ENCODE assay signal across 1 cellular context in the genomic region with DNA sequence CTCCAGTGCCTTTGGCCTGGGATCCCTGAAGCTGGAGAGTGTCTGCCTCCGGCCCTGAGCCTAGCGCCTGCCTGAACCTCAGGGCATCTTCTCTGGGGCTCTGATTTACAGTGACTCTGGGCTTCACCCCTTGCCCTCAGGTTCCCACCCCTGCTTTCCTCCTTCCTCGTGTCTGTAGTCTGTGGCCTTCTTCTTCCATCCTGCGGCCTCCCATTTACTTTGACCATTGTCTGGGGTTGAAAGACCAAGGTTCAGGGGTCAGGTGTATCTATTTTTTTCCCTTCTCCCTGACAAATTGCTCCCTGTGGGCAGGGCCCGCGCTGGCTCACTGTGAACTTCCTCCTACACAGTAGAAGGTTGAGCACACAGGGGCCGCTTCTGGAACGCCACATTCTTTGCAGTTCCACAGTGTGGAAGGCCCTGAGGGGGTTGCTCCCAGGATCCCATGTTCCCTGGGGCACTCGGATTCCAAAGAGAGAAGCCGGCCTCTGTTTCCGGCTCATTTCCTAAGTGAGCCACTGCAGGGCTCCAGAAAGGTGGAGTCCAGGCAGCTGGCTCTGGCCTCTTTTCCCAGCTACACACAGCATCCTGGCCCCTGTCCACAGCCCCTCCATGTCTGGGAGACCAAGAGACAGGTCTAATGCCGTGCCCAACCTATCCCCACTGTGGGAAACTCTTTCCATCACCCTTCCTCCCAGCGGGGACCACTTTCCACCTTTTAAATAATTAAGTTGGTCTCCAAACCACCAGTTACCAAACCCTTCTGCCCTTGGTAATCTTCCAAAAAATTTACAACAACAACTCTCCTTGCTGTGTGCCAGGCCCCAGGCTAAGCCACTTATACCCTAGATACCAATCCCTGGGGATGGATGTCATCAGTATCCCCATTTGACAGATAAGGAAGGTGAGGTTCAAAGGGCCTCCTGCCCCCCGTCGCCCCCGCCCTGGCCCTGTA.
TF ChIP-seq lines count a peak whose summit lies in the region.

No MANE protein-coding gene starts in this region.

TF ChIP-seq in HepG2, 621 proteins besides CTCF, POLR2A, EP300 and RAD21 (continued from another document and continues in another):
- TF ChIP-seq CREBL2 (CRISPR knock-in tag; IDR thresholded peaks at IDR 0.05; ENCODE audit: borderline replicate concordance) (no peak), MAZ (IDR thresholded peaks at IDR 0.05; ENCODE audit: borderline replicate concordance, low read depth, low read length) (no peak), MAZ (CRISPR knock-in tag; IDR thresholded peaks at IDR 0.05; ENCODE audit: low read depth) (0 out of 2 replicates have a peak, but pooled peaks have one; percentile 33), GATAD2A (CRISPR knock-in tag; IDR thresholded peaks at IDR 0.05) (peak; percentile 38; the same call in 1 of the 2 replicates), ZNF414 (CRISPR knock-in tag; IDR thresholded peaks at IDR 0.05) (no peak), PHF20 (CRISPR knock-in tag; IDR thresholded peaks at IDR 0.05) (peak; percentile 57; the same call in 1 of the 2 replicates), GABPB1 (CRISPR knock-in tag; IDR thresholded peaks at IDR 0.05) (no peak), CSRNP2 (CRISPR knock-in tag; conservative IDR thresholded peaks at IDR 0.05; ENCODE audit: low read depth) (no peak), ZKSCAN5 (CRISPR knock-in tag; IDR thresholded peaks at IDR 0.05) (no peak), ZNF776 (CRISPR knock-in tag; IDR thresholded peaks at IDR 0.05) (no peak), ZNF138 (CRISPR knock-in tag; IDR thresholded peaks at IDR 0.05; ENCODE audit: low read depth) (no peak), UBTF (CRISPR knock-in tag; IDR thresholded peaks at IDR 0.05) (no peak), ZNF570 (CRISPR knock-in tag; IDR thresholded peaks at IDR 0.05; ENCODE audit: borderline replicate concordance) (no peak), ZNF891 (CRISPR knock-in tag; IDR thresholded peaks at IDR 0.05) (no peak; the same call in 1 of the 2 replicates), CREB1 (IDR thresholded peaks at IDR 0.05) (no peak), CREB1 (CRISPR knock-in tag; IDR thresholded peaks at IDR 0.05) (no peak), NCOR1 (IDR thresholded peaks at IDR 0.05; ENCODE audit: borderline replicate concordance, low read length) (no peak), ATF7 (IDR thresholded peaks at IDR 0.05) (no peak), ATF7 (CRISPR knock-in tag; IDR thresholded peaks at IDR 0.05) (no peak), ZFP62 (CRISPR knock-in tag; IDR thresholded peaks at IDR 0.05) (no peak), KLF12 (CRISPR knock-in tag; IDR thresholded peaks at IDR 0.05; ENCODE audit: borderline replicate concordance) (no peak), ZSCAN21 (CRISPR knock-in tag; IDR thresholded peaks at IDR 0.05; ENCODE audit: borderline replicate concordance) (no peak), TCF12 (IDR thresholded peaks at IDR 0.05) (no peak), TCF12 (CRISPR knock-in tag; IDR thresholded peaks at IDR 0.05) (no peak), ZNF572 (CRISPR knock-in tag; IDR thresholded peaks at IDR 0.05) (no peak), RBM22 (optimal IDR thresholded peaks at IDR 0.05; ENCODE audit: low read length) (no peak), HMGA1 (CRISPR knock-in tag; conservative IDR thresholded peaks at IDR 0.05) (no peak), IKZF1 (IDR thresholded peaks at IDR 0.05) (no peak), ZMYM3 (CRISPR knock-in tag; IDR thresholded peaks at IDR 0.05) (peak; percentile 69), XRCC5 (optimal IDR thresholded peaks at IDR 0.05; ENCODE audit: low read length) (no peak), ZNF749 (CRISPR knock-in tag; IDR thresholded peaks at IDR 0.05; ENCODE audit: borderline replicate concordance) (no peak), EZH2 (conservative IDR thresholded peaks at IDR 0.05; ENCODE audit: low read depth, low read length) (no peak), SP4 (CRISPR knock-in tag; IDR thresholded peaks at IDR 0.05) (no peak), YY1 (IDR thresholded peaks at IDR 0.05; ENCODE audit: insufficient read depth, insufficient replicate concordance, low read depth, low read length) (no peak)
- TF ChIP-seq, protein P1, sequence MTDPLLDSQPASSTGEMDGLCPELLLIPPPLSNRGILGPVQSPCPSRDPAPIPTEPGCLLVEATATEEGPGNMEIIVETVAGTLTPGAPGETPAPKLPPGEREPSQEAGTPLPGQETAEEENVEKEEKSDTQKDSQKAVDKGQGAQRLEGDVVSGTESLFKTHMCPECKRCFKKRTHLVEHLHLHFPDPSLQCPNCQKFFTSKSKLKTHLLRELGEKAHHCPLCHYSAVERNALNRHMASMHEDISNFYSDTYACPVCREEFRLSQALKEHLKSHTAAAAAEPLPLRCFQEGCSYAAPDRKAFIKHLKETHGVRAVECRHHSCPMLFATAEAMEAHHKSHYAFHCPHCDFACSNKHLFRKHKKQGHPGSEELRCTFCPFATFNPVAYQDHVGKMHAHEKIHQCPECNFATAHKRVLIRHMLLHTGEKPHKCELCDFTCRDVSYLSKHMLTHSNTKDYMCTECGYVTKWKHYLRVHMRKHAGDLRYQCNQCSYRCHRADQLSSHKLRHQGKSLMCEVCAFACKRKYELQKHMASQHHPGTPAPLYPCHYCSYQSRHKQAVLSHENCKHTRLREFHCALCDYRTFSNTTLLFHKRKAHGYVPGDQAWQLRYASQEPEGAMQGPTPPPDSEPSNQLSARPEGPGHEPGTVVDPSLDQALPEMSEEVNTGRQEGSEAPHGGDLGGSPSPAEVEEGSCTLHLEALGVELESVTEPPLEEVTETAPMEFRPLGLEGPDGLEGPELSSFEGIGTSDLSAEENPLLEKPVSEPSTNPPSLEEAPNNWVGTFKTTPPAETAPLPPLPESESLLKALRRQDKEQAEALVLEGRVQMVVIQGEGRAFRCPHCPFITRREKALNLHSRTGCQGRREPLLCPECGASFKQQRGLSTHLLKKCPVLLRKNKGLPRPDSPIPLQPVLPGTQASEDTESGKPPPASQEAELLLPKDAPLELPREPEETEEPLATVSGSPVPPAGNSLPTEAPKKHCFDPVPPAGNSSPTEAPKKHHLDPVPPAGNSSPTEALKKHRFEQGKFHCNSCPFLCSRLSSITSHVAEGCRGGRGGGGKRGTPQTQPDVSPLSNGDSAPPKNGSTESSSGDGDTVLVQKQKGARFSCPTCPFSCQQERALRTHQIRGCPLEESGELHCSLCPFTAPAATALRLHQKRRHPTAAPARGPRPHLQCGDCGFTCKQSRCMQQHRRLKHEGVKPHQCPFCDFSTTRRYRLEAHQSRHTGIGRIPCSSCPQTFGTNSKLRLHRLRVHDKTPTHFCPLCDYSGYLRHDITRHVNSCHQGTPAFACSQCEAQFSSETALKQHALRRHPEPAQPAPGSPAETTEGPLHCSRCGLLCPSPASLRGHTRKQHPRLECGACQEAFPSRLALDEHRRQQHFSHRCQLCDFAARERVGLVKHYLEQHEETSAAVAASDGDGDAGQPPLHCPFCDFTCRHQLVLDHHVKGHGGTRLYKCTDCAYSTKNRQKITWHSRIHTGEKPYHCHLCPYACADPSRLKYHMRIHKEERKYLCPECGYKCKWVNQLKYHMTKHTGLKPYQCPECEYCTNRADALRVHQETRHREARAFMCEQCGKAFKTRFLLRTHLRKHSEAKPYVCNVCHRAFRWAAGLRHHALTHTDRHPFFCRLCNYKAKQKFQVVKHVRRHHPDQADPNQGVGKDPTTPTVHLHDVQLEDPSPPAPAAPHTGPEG (CRISPR knock-in tag; IDR thresholded peaks at IDR 0.05) = 0 out of 2 replicates have a peak, but pooled peaks have one; percentile 25
- TF ChIP-seq, protein P2, sequence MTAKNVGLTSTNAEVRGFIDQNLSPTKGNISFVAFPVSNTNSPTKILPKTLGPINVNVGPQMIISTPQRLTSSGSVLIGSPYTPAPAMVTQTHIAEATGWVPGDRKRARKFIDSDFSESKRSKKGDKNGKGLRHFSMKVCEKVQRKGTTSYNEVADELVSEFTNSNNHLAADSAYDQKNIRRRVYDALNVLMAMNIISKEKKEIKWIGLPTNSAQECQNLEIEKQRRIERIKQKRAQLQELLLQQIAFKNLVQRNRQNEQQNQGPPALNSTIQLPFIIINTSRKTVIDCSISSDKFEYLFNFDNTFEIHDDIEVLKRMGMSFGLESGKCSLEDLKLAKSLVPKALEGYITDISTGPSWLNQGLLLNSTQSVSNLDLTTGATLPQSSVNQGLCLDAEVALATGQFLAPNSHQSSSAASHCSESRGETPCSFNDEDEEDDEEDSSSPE (CRISPR knock-in tag; IDR thresholded peaks at IDR 0.05) = no peak
- TF ChIP-seq, protein P3, sequence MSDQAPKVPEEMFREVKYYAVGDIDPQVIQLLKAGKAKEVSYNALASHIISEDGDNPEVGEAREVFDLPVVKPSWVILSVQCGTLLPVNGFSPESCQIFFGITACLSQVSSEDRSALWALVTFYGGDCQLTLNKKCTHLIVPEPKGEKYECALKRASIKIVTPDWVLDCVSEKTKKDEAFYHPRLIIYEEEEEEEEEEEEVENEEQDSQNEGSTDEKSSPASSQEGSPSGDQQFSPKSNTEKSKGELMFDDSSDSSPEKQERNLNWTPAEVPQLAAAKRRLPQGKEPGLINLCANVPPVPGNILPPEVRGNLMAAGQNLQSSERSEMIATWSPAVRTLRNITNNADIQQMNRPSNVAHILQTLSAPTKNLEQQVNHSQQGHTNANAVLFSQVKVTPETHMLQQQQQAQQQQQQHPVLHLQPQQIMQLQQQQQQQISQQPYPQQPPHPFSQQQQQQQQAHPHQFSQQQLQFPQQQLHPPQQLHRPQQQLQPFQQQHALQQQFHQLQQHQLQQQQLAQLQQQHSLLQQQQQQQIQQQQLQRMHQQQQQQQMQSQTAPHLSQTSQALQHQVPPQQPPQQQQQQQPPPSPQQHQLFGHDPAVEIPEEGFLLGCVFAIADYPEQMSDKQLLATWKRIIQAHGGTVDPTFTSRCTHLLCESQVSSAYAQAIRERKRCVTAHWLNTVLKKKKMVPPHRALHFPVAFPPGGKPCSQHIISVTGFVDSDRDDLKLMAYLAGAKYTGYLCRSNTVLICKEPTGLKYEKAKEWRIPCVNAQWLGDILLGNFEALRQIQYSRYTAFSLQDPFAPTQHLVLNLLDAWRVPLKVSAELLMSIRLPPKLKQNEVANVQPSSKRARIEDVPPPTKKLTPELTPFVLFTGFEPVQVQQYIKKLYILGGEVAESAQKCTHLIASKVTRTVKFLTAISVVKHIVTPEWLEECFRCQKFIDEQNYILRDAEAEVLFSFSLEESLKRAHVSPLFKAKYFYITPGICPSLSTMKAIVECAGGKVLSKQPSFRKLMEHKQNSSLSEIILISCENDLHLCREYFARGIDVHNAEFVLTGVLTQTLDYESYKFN (CRISPR knock-in tag; conservative IDR thresholded peaks at IDR 0.05) = peak; percentile 73
- TF ChIP-seq, protein P4, sequence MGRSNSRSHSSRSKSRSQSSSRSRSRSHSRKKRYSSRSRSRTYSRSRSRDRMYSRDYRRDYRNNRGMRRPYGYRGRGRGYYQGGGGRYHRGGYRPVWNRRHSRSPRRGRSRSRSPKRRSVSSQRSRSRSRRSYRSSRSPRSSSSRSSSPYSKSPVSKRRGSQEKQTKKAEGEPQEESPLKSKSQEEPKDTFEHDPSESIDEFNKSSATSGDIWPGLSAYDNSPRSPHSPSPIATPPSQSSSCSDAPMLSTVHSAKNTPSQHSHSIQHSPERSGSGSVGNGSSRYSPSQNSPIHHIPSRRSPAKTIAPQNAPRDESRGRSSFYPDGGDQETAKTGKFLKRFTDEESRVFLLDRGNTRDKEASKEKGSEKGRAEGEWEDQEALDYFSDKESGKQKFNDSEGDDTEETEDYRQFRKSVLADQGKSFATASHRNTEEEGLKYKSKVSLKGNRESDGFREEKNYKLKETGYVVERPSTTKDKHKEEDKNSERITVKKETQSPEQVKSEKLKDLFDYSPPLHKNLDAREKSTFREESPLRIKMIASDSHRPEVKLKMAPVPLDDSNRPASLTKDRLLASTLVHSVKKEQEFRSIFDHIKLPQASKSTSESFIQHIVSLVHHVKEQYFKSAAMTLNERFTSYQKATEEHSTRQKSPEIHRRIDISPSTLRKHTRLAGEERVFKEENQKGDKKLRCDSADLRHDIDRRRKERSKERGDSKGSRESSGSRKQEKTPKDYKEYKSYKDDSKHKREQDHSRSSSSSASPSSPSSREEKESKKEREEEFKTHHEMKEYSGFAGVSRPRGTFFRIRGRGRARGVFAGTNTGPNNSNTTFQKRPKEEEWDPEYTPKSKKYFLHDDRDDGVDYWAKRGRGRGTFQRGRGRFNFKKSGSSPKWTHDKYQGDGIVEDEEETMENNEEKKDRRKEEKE (IDR thresholded peaks at IDR 0.05) = no peak
